Comparison of ENCODE assay signal across 10 cellular contexts in the genomic region with DNA sequence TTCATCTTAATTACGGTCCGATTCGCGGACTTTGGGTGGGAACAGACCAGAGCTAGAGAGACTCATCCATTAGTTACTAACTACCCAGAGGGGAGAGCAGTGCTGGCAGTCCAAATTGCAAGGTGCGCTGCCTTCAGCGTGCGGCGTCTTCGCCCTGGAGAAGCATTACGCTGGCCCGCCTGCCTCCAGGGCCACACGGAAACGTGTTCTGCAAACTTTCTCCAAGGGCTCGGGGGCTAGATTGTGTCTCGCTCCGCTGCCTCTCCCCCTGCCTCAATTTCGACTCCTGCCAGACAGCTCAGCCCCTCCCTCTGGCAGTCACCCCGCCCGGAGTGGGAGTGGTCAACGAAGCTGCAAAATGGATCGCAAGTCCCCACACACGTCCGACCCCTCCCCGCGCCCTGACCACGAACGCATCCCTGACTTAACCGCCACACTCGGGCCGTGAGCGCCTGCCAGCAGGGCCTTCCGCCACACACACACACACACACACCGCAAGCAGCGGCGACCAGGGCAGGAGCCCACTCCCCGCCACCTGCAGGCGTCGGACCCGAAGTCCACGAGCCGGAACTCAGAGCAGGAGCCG. TPM values are rescaled to one million over a fixed set of nuclear protein-coding genes. Genes with fewer than 3 reads are reported as not detected.
DNase-seq lines count a peak whose midpoint lies in the region; ATAC-seq, FAIRE-seq and TF ChIP-seq lines count a peak whose summit lies in the region.
"Had no signal": no experiment of that assay in that cellular context is flagged by ENCODE, and none has a peak within 500 bp of the region (broad histone marks: within the 10 kb centered on the region; RNA-seq: fewer than 3 reads in every experiment).

No MANE protein-coding gene starts in this region.

- peaks cover 20% of the 10 kb centered on the region for H3K4me1 ChIP-seq in body of pancreas
- no peaks in the 10 kb centered on the region for H3K4me1 ChIP-seq in uterus

- ATAC-seq in body of pancreas (peak; percentile 51), HG02678 (IDR thresholded peaks at IDR 0.05; ENCODE audit: unreplicated experiment) (no peak)

- WGBS in body of pancreas, 2 donors, result 0% methylated on average over 22 of the region's 42 CpGs; no CpG with 5 or more reads in 1 of the 2 donors

- DNase-seq in CMK (ENCODE audit: low read depth) (peak; percentile 21), HFFc6 (no peak), body of pancreas (peak; percentile 26 to 51 (median 33)), uterus (no peak), RCC 7860 (ENCODE audit: low spot score) (no peak)
- no peak for DNase-seq in central memory CD4-positive, alpha-beta T cell
- DNase-seq: effector CD4-positive, alpha-beta T cell had no signal

- H3K36me3 ChIP-seq in body of pancreas (replicated peaks in 1 of 2; ENCODE audit: insufficient read depth in 1 of 2, low read depth in 2 of 2) (no peaks in the 10 kb centered on the region), uterus (no peaks in the 10 kb centered on the region)

- FAIRE-seq in RCC 7860 (lab: Jason Lieb, UNC), result no peak
- FAIRE-seq: HTR-8/SVneo had no signal

- intact Hi-C loops in body of pancreas (cut with DNase I), result no loop called here
- intact Hi-C loops in uterus (cut with DNase I; ENCODE audit: low total_unique reads), result no loop called here

- H3K27ac ChIP-seq in body of pancreas (peak overlapping the region in 3 of 4 donors; percentile 56 to 64 (median 60)), uterus (no peak overlapping the region)

- H3K4me1 Mint-ChIP-seq in HFFc6 (ENCODE audit: low read depth), result no peaks in the 10 kb centered on the region
- H3K4me1 Mint-ChIP-seq in nephron, result peaks cover 6% of the 10 kb centered on the region

- H3K27ac Mint-ChIP-seq in HFFc6 (no peak overlapping the region), nephron (no peak overlapping the region)

- TF ChIP-seq CTCF in HFFc6 (IDR thresholded peaks at IDR 0.05) (no peak), body of pancreas (IDR thresholded peaks at IDR 0.05) (no peak), nephron (IDR thresholded peaks at IDR 0.05; ENCODE audit: unreplicated experiment in 3 of 3) (no peak), uterus (IDR thresholded peaks at IDR 0.05) (no peak)

- H3K4me3 Mint-ChIP-seq in HFFc6, result peak overlapping the region; percentile 30; the same call in 1 of the 2 replicates
- H3K4me3 Mint-ChIP-seq in nephron, result peak overlapping the region; percentile 40 to 76 (median 59)

- H3K9me3 Mint-ChIP-seq in HFFc6, result no peaks in the 10 kb centered on the region
- peaks cover 21% of the 10 kb centered on the region for H3K9me3 Mint-ChIP-seq in nephron

- peak in 2 of 3 donors; percentile 13 to 41 for TF ChIP-seq POLR2A in body of pancreas (IDR thresholded peaks at IDR 0.05)
- TF ChIP-seq POLR2A in uterus (IDR thresholded peaks at IDR 0.05), result no peak

- H3K9me3 ChIP-seq in body of pancreas (no peaks in the 10 kb centered on the region), uterus (no peaks in the 10 kb centered on the region)

- no peaks in the 10 kb centered on the region for H3K27me3 ChIP-seq in body of pancreas
- peaks cover 0 to 31% of the 10 kb centered on the region in 2 donors for H3K27me3 ChIP-seq in uterus

- H3K27me3 Mint-ChIP-seq in HFFc6 (ENCODE audit: insufficient read depth), result peaks cover 15% of the 10 kb centered on the region
- H3K27me3 Mint-ChIP-seq in nephron (ENCODE audit: low read depth), result peaks cover 92% of the 10 kb centered on the region

- H3K36me3 Mint-ChIP-seq in HFFc6 (ENCODE audit: low read depth) (no peaks in the 10 kb centered on the region), nephron (ENCODE audit: low read depth) (no peaks in the 10 kb centered on the region)

- peak overlapping the region in 1 of 2 donors; percentile 30 for H3K4me3 ChIP-seq in body of pancreas
- no peak overlapping the region for H3K4me3 ChIP-seq in uterus

RNA-seq across cellular contexts. Expression of a gene that starts 47.0 kb away (rescaled TPM):
- total RNA-seq in HFFc6 (2021; fragmentation: NEBNext Ultra II Directional; extraction: Animal tissue kit (Norgen Biotek cat#: 25700)), result 1 to 10 TPM; 5.7 to 7.5 (median 6.7) TPM
- total RNA-seq in body of pancreas (1 to 10 TPM; 3.6 to 5.3 TPM), uterus (10 to 100 TPM in 1 of 4 donors, 1 to 10 TPM in 3; 1.5 to 13.7 (median 5.9) TPM)

Comparison
In these comparisons a context has a peak if more than half of its experiments do, and no peak if none do; other contexts are left out.
1. DNase-seq: peak in CMK (single experiment) and body of pancreas (4 of 4); none in HFFc6 (single experiment), uterus (0 of 2), RCC 7860 (single experiment) and central memory CD4-positive, alpha-beta T cell (single experiment).
2. H3K27ac ChIP-seq: peak in body of pancreas (3 of 4); none in uterus (0 of 2).
3. POLR2A ChIP-seq: peak in body of pancreas (2 of 3); none in uterus (0 of 2).